Comparison of ENCODE assay signal across 1 cellular context in the genomic region with DNA sequence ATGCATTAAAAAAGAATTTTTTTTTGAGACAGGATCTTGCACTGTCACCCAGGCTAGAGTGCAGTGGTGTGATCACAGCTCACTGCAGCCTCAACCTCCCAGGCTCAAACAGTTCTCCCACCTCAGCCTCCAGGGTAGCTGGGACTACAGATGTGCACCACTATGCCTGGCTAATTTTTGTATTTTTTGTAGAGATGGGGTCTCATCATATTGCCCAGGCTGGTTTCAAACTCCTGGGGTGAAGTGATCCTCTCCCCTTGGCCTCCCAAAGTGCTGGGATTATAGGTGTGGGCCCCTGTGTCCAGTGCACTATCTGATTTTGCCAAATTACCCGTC.
TF ChIP-seq lines count a peak whose summit lies in the region.

No MANE protein-coding gene starts in this region.

TF ChIP-seq in HepG2, 621 proteins besides CTCF, POLR2A, EP300 and RAD21 (continued from another document):
- TF ChIP-seq ZNF770 (CRISPR knock-in tag; IDR thresholded peaks at IDR 0.05) = peak; percentile 99
- TF ChIP-seq, protein P1, sequence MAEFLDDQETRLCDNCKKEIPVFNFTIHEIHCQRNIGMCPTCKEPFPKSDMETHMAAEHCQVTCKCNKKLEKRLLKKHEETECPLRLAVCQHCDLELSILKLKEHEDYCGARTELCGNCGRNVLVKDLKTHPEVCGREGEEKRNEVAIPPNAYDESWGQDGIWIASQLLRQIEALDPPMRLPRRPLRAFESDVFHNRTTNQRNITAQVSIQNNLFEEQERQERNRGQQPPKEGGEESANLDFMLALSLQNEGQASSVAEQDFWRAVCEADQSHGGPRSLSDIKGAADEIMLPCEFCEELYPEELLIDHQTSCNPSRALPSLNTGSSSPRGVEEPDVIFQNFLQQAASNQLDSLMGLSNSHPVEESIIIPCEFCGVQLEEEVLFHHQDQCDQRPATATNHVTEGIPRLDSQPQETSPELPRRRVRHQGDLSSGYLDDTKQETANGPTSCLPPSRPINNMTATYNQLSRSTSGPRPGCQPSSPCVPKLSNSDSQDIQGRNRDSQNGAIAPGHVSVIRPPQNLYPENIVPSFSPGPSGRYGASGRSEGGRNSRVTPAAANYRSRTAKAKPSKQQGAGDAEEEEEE (CRISPR knock-in tag; IDR thresholded peaks at IDR 0.05; ENCODE audit: borderline replicate concordance) = peak; percentile 93; the same call in 1 of the 2 replicates
- TF ChIP-seq SPEN (CRISPR knock-in tag; IDR thresholded peaks at IDR 0.05; ENCODE audit: low read depth) = 0 out of 2 replicates have a peak, but pooled peaks have one; percentile 17
- 0 out of 2 replicates have a peak, but pooled peaks have one; percentile 36 for TF ChIP-seq BRCA1 (CRISPR knock-in tag; IDR thresholded peaks at IDR 0.05)
- TF ChIP-seq ESRRA (CRISPR knock-in tag; IDR thresholded peaks at IDR 0.05; ENCODE audit: low read depth) = 0 out of 2 replicates have a peak, but pooled peaks have one; percentile 7
- peak; percentile 0; the same call in 1 of the 2 replicates for TF ChIP-seq STAG1 (CRISPR knock-in tag; IDR thresholded peaks at IDR 0.05)
- TF ChIP-seq YY1 (IDR thresholded peaks at IDR 0.05; ENCODE audit: insufficient read depth, insufficient replicate concordance, low read depth, low read length) = peak; percentile 0
- 0 out of 2 replicates have a peak, but pooled peaks have one; percentile 28 for TF ChIP-seq ZNF784 (CRISPR knock-in tag; IDR thresholded peaks at IDR 0.05; ENCODE audit: borderline replicate concordance)
- peak; percentile 93 for TF ChIP-seq ZNF18 (CRISPR knock-in tag; IDR thresholded peaks at IDR 0.05; ENCODE audit: insufficient replicate concordance)
- TF ChIP-seq UBTF (CRISPR knock-in tag; IDR thresholded peaks at IDR 0.05) = 0 out of 2 replicates have a peak, but pooled peaks have one; percentile 6
- TF ChIP-seq ZNF234 (CRISPR knock-in tag; conservative IDR thresholded peaks at IDR 0.05) = 0 out of 2 replicates have a peak, but pooled peaks have one; percentile 22
- TF ChIP-seq ADNP (CRISPR knock-in tag; IDR thresholded peaks at IDR 0.05) = peak; percentile 82; the same call in 1 of the 2 replicates
- TF ChIP-seq ZNF574 (CRISPR knock-in tag; IDR thresholded peaks at IDR 0.05) = peak; percentile 8; the same call in 1 of the 2 replicates
- 0 out of 2 replicates have a peak, but pooled peaks have one; percentile 41 for TF ChIP-seq IRF9 (CRISPR knock-in tag; IDR thresholded peaks at IDR 0.05; ENCODE audit: borderline replicate concordance)
- TF ChIP-seq POGZ (CRISPR knock-in tag; IDR thresholded peaks at IDR 0.05) = peak; percentile 23; the same call in 1 of the 2 replicates
- TF ChIP-seq ZNF629 (CRISPR knock-in tag; conservative IDR thresholded peaks at IDR 0.05) = peak; percentile 93
- peak; percentile 3; the same call in 1 of the 2 replicates for TF ChIP-seq PITX1 (CRISPR knock-in tag; IDR thresholded peaks at IDR 0.05)
- 0 out of 2 replicates have a peak, but pooled peaks have one; percentile 10 for TF ChIP-seq TBX2 (CRISPR knock-in tag; IDR thresholded peaks at IDR 0.05; ENCODE audit: borderline replicate concordance)
- TF ChIP-seq CHD4 (IDR thresholded peaks at IDR 0.05; ENCODE audit: borderline replicate concordance, low read length) = 0 out of 2 replicates have a peak, but pooled peaks have one; percentile 27
- TF ChIP-seq RCOR2 (CRISPR knock-in tag; IDR thresholded peaks at IDR 0.05) = 0 out of 2 replicates have a peak, but pooled peaks have one; percentile 5
- TF ChIP-seq NCOR1 (IDR thresholded peaks at IDR 0.05; ENCODE audit: borderline replicate concordance, low read length) = peak; percentile 15; the same call in 1 of the 2 replicates
- TF ChIP-seq NFE2L2 (IDR thresholded peaks at IDR 0.05; ENCODE audit: low read length) = peak; percentile 32; the same call in 1 of the 2 replicates
- TF ChIP-seq ZNF614 (CRISPR knock-in tag; IDR thresholded peaks at IDR 0.05; ENCODE audit: borderline replicate concordance) = peak; percentile 6; the same call in 1 of the 2 replicates
